In the genomic region with DNA sequence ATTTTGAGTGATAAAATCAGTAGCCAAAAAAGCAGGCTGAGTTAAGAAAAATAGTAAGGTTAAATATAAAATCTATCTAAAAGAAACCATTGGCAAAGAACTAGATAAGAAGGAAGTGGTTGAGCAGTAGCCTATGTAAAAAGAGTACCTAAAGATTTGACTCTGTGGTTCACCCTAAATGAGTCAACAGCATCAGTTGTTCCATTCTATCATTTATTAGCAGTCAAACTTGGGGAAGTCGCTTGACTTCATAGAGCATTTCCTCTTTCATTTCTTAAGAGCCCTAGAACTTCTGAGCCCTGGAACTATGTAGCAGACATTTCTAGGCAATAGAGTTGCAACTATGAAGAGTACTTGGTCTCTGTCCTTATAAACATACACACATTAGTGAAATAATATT, we compare ENCODE assay signal across 1 cellular context.
TF ChIP-seq lines count a peak whose summit lies in the region.

No MANE protein-coding gene starts in this region.

TF ChIP-seq in GM12878, 131 proteins besides CTCF, POLR2A, EP300 and RAD21 (continued from another document):
- TF ChIP-seq RUNX3 (IDR thresholded peaks at IDR 0.05; ENCODE audit: low read length): peak; percentile 52; the same call in 1 of the 2 replicates
